1 cellular context compared by ENCODE assay signal in genomic region chr2:236576053-236576452, GRCh38.
TF ChIP-seq lines count a peak whose summit lies in the region.

No MANE protein-coding gene starts in this region.

TF ChIP-seq in IMR-90, 13 proteins besides CTCF, POLR2A, EP300 and RAD21 (continued from another document):
- TF ChIP-seq RFX5 (IDR thresholded peaks at IDR 0.05; ENCODE audit: low read depth, low read length) (no peak), SMC3 (IDR thresholded peaks at IDR 0.05; ENCODE audit: low read depth, low read length) (no peak), USF2 (IDR thresholded peaks at IDR 0.05; ENCODE audit: low read depth, low read length) (no peak), BHLHE40 (IDR thresholded peaks at IDR 0.05; ENCODE audit: low read depth, low read length) (no peak), MXI1 (IDR thresholded peaks at IDR 0.05; ENCODE audit: borderline replicate concordance, low read depth, low read length) (no peak)
